Comparison of ENCODE assay signal across 8 cellular contexts in the genomic region with DNA sequence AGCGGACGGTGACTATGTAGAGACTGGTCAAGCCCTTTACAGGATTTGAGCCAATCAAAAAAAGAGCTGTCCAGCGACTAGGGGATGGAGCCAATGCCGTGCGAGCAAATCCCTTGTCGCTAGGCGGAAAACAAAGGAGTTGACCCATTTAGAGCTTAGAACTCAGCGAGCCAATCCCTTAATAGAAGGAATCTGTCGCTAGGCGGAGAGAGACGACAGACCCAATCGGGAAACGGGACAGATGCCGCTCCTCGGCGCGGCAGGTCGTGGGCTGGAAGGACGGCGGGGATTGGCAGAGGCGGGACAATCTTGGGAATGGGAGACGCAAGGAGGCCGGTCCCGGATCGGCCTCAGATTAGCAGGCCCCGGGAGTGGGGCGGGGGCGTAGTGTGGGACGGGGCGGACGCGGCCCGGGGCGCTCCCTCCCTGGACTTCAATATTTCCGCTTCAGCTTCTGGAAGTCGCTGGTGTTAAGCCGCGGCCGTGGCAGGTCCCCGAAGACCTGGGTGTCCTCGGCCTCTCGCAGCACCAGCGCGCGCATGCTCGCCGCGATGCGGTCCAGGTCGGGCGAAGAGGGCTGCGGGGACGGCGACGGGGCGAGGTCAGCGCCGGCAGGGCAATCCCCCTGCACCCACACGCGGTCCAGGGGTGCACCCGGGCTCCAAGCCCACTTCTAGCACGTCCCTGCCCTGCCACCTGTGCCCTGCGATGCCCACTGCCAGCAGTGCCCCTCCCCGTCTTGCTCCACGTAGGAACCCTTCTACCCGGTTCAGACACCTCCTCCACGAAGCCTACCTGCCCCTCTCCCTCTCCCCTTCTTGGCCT. TPM values are rescaled to one million over a fixed set of nuclear protein-coding genes. Genes with fewer than 3 reads are reported as not detected.
A peak's percentile ranks its signal among the peaks of the same experiment; 100 is the strongest.
DNase-seq lines count a peak whose midpoint lies in the region; ATAC-seq, FAIRE-seq and TF ChIP-seq lines count a peak whose summit lies in the region.

No MANE protein-coding gene starts in this region.

- no peaks in the 10 kb centered on the region for H3K27me3 ChIP-seq in adipocyte (replicated peaks; ENCODE audit: control insufficient read depth, insufficient read depth, low read length)
- no peaks in the 10 kb centered on the region for H3K27me3 ChIP-seq in cardiac muscle cell
- H3K27me3 ChIP-seq in pancreas = no peaks in the 10 kb centered on the region
- H3K27me3 ChIP-seq in tibial nerve = no peaks in the 10 kb centered on the region

- peak; percentile 99 for DNase-seq in NCI-H1417 treated with DMSO at 0.1 percent for 48 hours (lab: John Stamatoyannopoulos, UW)
- peak; percentile 98 for DNase-seq in SW 1271 (lab: John Stamatoyannopoulos, UW)
- peak; percentile 100 for DNase-seq in adipocyte (ENCODE audit: low read depth)
- peak; percentile 99 to 100 for DNase-seq in cardiac muscle cell (ENCODE audit: low read depth in 1 of 2, low spot score in 1 of 2)
- peak; percentile 93 to 98 (median 96) for DNase-seq in pancreas
- DNase-seq in tibial nerve (ENCODE audit: low spot score in 2 of 2) = peak; percentile 92 to 96

- H3K4me3 ChIP-seq in GM12875 (ENCODE audit: low read depth, low read length) (peak overlapping the region; percentile 68), adipocyte (ENCODE audit: low read length) (peak overlapping the region; percentile 76), cardiac muscle cell (peak overlapping the region; percentile 34), pancreas (peak overlapping the region; percentile 28 to 41 (median 40)), tibial nerve (peak overlapping the region; percentile 42 to 68 (median 63))

- 0 to 1% methylated on average over 42 to 67 of the region's 67 CpGs for WGBS in pancreas, 2 donors
- WGBS in tibial nerve, 2 donors = 1 to 2% methylated on average over 39 to 56 of the region's 67 CpGs

- FAIRE-seq in pancreas (lab: Jason Lieb, UNC) = peak; percentile 99

- TF ChIP-seq CTCF in GM12875 (IDR thresholded peaks at IDR 0.05; ENCODE audit: borderline replicate concordance, insufficient read depth, low read depth, low read length) (no peak), cardiac muscle cell (IDR thresholded peaks at IDR 0.05; ENCODE audit: low read depth, low read length) (peak; percentile 4), pancreas (IDR thresholded peaks at IDR 0.05) (peak in 1 of 4 donors; percentile 8), tibial nerve (IDR thresholded peaks at IDR 0.05) (peak in 2 of 5 experiments; percentile 63 to 69)

- H3K9me3 ChIP-seq in adipocyte (ENCODE audit: control insufficient read depth, low read length) = no peaks in the 10 kb centered on the region
- no peaks in the 10 kb centered on the region for H3K9me3 ChIP-seq in cardiac muscle cell (ENCODE audit: low read depth)
- H3K9me3 ChIP-seq in pancreas = no peaks in the 10 kb centered on the region
- no peaks in the 10 kb centered on the region for H3K9me3 ChIP-seq in tibial nerve

- intact Hi-C loops in pancreas (cut with DNase I) = no loop called here

- H3K4me1 ChIP-seq in adipocyte (ENCODE audit: control insufficient read depth, insufficient read depth, low read length) (peaks cover 49% of the 10 kb centered on the region), cardiac muscle cell (ENCODE audit: low read depth) (peaks cover 11% of the 10 kb centered on the region), pancreas (peaks cover 16 to 35% (median 25%) of the 10 kb centered on the region in 3 donors), tibial nerve (peaks cover 0 to 79% (median 36%) of the 10 kb centered on the region in 4 donors)

- H3K36me3 ChIP-seq in adipocyte (ENCODE audit: control insufficient read depth, insufficient read depth, low read length, severe bottlenecking) = peaks cover 17% of the 10 kb centered on the region
- no peaks in the 10 kb centered on the region for H3K36me3 ChIP-seq in cardiac muscle cell
- no peaks in the 10 kb centered on the region for H3K36me3 ChIP-seq in pancreas
- H3K36me3 ChIP-seq in tibial nerve = peaks cover 0 to 37% (median 0%) of the 10 kb centered on the region in 3 donors

- TF ChIP-seq EP300 in tibial nerve (IDR thresholded peaks at IDR 0.05) = peak; percentile 90 to 92

- H3K27ac ChIP-seq in cardiac muscle cell (peak overlapping the region; percentile 82), pancreas (peak overlapping the region; percentile 36 to 94 (median 86)), tibial nerve (peak overlapping the region; percentile 83 to 97 (median 90))

- ATAC-seq in HG02763 (IDR thresholded peaks at IDR 0.05; ENCODE audit: unreplicated experiment) (peak; percentile 66), pancreas (peak; percentile 70 to 78 (median 78))

- peak overlapping the region; percentile 86 for H3K9ac ChIP-seq in adipocyte (ENCODE audit: low read length)

- peak; percentile 43 to 88 for TF ChIP-seq POLR2A in tibial nerve (IDR thresholded peaks at IDR 0.05)

RNA-seq across cellular contexts. Expression of a gene that starts 2.3 kb away (rescaled TPM):
- total RNA-seq in cardiac muscle cell (73.8 and 74.5 TPM in 2 replicates), pancreas (10 to 100 TPM; 28.7 to 52.4 (median 34.6) TPM), tibial nerve (100 to 1,000 TPM in 1 of 4 donors, 10 to 100 TPM in 3; 52.7 to 158 (median 79.5) TPM)
- polyA plus RNA-seq in cardiac muscle cell (69.7 and 98.4 TPM in 2 replicates), pancreas (100 to 1,000 TPM in 1 of 2 donors, 10 to 100 TPM in 1; 76.0 to 154 TPM)

RNA-seq across cellular contexts. Expression of a gene that starts 7.5 kb away (rescaled TPM):
- total RNA-seq in cardiac muscle cell (27.5 and 36.9 TPM in 2 replicates), pancreas (10 to 100 TPM; 13.8 to 22.1 (median 16.2) TPM), tibial nerve (10 to 100 TPM; 20.6 to 27.4 (median 25.4) TPM)
- polyA plus RNA-seq in cardiac muscle cell (45.4 and 66.2 TPM in 2 replicates), pancreas (10 to 100 TPM; 22.7 to 31.1 TPM)

RNA-seq across cellular contexts. Expression of a gene that starts 7.8 kb away (rescaled TPM):
- total RNA-seq in cardiac muscle cell = 25.4 and 26.8 TPM in 2 replicates
- polyA plus RNA-seq in cardiac muscle cell = 38.0 and 52.5 TPM in 2 replicates
- total RNA-seq in pancreas = 10 to 100 TPM; 21.0 to 34.3 (median 29.9) TPM
- 10 to 100 TPM; 74.0 to 99.3 TPM for polyA plus RNA-seq in pancreas
- total RNA-seq in tibial nerve = 10 to 100 TPM; 47.7 to 56.5 (median 49.0) TPM

RNA-seq across cellular contexts. Expression of a gene that starts 18.7 kb away (rescaled TPM):
- total RNA-seq in cardiac muscle cell = 290 and 380 TPM in 2 replicates
- 445 and 583 TPM in 2 replicates for polyA plus RNA-seq in cardiac muscle cell
- 100 to 1,000 TPM in 1 of 6 donors, 10 to 100 TPM in 5; 48.8 to 116 (median 72.8) TPM for total RNA-seq in pancreas
- 100 to 1,000 TPM; 177 to 191 TPM for polyA plus RNA-seq in pancreas
- total RNA-seq in tibial nerve = 100 to 1,000 TPM in 2 of 4 donors, 10 to 100 TPM in 2; 75.6 to 113 (median 91.9) TPM

RNA-seq across cellular contexts. Expression of a gene that starts 27.0 kb away (rescaled TPM):
- total RNA-seq in cardiac muscle cell (0.63 TPM in 1 of 2 replicates, not detected in the other), pancreas (1 to 10 TPM in 2 of 6 donors, under 1 TPM in 4; 0.23 to 4.0 (median 0.63) TPM), tibial nerve (1 to 10 TPM in 2 of 4 donors, under 1 TPM in 1, not detected in 1; 0.63 to 3.0 (median 1.7) TPM)
- polyA plus RNA-seq in cardiac muscle cell (0.40 TPM in 1 of 2 replicates, not detected in the other), pancreas (1 to 10 TPM in 1 of 2 donors, under 1 TPM in 1; 0.45 to 1.1 TPM)

Comparison
In these comparisons a context has a peak if more than half of its experiments do, and no peak if none do; other contexts are left out.
1. Peak in every context shown above with its lines: DNase-seq, ATAC-seq, H3K4me3 ChIP-seq and H3K27ac ChIP-seq.